In genomic region chr11:128302425-128303186, GRCh38 we compare ENCODE assay signal across 8 cellular contexts.
DNase-seq lines count a peak whose midpoint lies in the region; ATAC-seq, FAIRE-seq and TF ChIP-seq lines count a peak whose summit lies in the region.

No MANE protein-coding gene starts in this region.

- intact Hi-C loops in upper lobe of right lung (cut with DNase I) = no loop called here

- H3K27me3 ChIP-seq in OCI-LY1 (ENCODE audit: insufficient read depth, low read length) (no peaks in the 10 kb centered on the region), upper lobe of right lung (no peaks in the 10 kb centered on the region)

- no peaks in the 10 kb centered on the region for H3K79me2 ChIP-seq in OCI-LY1 (ENCODE audit: insufficient read depth, low read length)

- H3K27ac ChIP-seq in OCI-LY1 (ENCODE audit: low read depth, low read length, poor library complexity, severe bottlenecking) (peak overlapping the region; percentile 22), upper lobe of right lung (peak overlapping the region; percentile 43)

- ATAC-seq in GM18519 (IDR thresholded peaks at IDR 0.05; ENCODE audit: low FRiP score, unreplicated experiment) (peak; percentile 80), HG02588 (IDR thresholded peaks at IDR 0.05; ENCODE audit: unreplicated experiment) (peak; percentile 77), upper lobe of right lung (peak; percentile 80)

- H3F3A ChIP-seq in OCI-LY1 (ENCODE audit: insufficient read depth, low read length) = no peaks in the 10 kb centered on the region

- no peak for DNase-seq in upper lobe of right lung
- DNase-seq in H54 (ENCODE audit: insufficient read length, low spot score) = no peak
- no peak for DNase-seq in NCI-H1092 (lab: John Stamatoyannopoulos, UW)
- DNase-seq in NOMO-1 treated with dmso at 0.1 percent for 144 hours (lab: John Stamatoyannopoulos, UW; ENCODE audit: unreplicated experiment) = no peak

- H3K4me1 ChIP-seq in OCI-LY1 (ENCODE audit: insufficient read depth, low read length, severe bottlenecking) (peaks cover 53% of the 10 kb centered on the region), upper lobe of right lung (peaks cover 16% of the 10 kb centered on the region)

- no peak overlapping the region for H3K4me3 ChIP-seq in OCI-LY1 (ENCODE audit: low read depth, low read length, poor library complexity, severe bottlenecking)
- H3K4me3 ChIP-seq in upper lobe of right lung = no peak overlapping the region

- H4K20me1 ChIP-seq in OCI-LY1 (ENCODE audit: insufficient read depth, low read length) = no peaks in the 10 kb centered on the region

- FAIRE-seq in colon (lab: Jason Lieb, UNC) (peak; percentile 43), H54 (lab: Jason Lieb, UNC) (no peak)

- TF ChIP-seq POLR2A in H54 (IDR thresholded peaks at IDR 0.05; ENCODE audit: low read depth, low read length) = no peak

- H3K36me3 ChIP-seq in OCI-LY1 (ENCODE audit: insufficient read depth, low read length) (no peaks in the 10 kb centered on the region), upper lobe of right lung (no peaks in the 10 kb centered on the region)

- H3K9me3 ChIP-seq in OCI-LY1 (ENCODE audit: low read length) (no peaks in the 10 kb centered on the region), upper lobe of right lung (no peaks in the 10 kb centered on the region)

- TF ChIP-seq CTCF in OCI-LY1 (IDR thresholded peaks at IDR 0.05; ENCODE audit: low read length) (no peak), upper lobe of right lung (IDR thresholded peaks at IDR 0.05) (no peak)

- no peak overlapping the region; the same call in 1 of the 2 replicates for H3K4me2 ChIP-seq in OCI-LY1 (ENCODE audit: low read length)

- no peak overlapping the region for H2AFZ ChIP-seq in OCI-LY1 (ENCODE audit: low read length)

- no peak overlapping the region for H3K9ac ChIP-seq in OCI-LY1 (ENCODE audit: low read length)

- H3K9me2 ChIP-seq in OCI-LY1 (ENCODE audit: low read depth, low read length) = no peaks in the 10 kb centered on the region
